8 cellular contexts compared by ENCODE assay signal in genomic region chr22:39311592-39312400, GRCh38. TPM values are rescaled to one million over a fixed set of nuclear protein-coding genes. Genes with fewer than 3 reads are reported as not detected.
DNase-seq lines count a peak whose midpoint lies in the region; ATAC-seq and TF ChIP-seq lines count a peak whose summit lies in the region.
"Had no signal": no experiment of that assay in that cellular context is flagged by ENCODE, and none has a peak within 500 bp of the region (broad histone marks: within the 10 kb centered on the region; RNA-seq: fewer than 3 reads in every experiment).

No MANE protein-coding gene starts in this region.

- peak; percentile 62 for DNase-seq in Daoy (ENCODE audit: low read depth)
- DNase-seq in WTC11 (ENCODE audit: low spot score) = no peak
- no peak for DNase-seq in mesothelial cell of epicardium (ENCODE audit: low spot score in 2 of 2, unreplicated experiment in 2 of 2)
- DNase-seq in esophagus muscularis mucosa (ENCODE audit: extremely low spot score) = no peak
- no peak for DNase-seq in NCI-H446 (lab: John Stamatoyannopoulos, UW)

- peaks cover 21 to 69% of the 10 kb centered on the region in 2 experiments for H3K36me3 ChIP-seq in HEK293 (ENCODE audit: control insufficient read depth in 2 of 2, insufficient read depth in 1 of 2, low read length in 2 of 2)
- H3K36me3 ChIP-seq in esophagus muscularis mucosa = peaks cover 50 to 55% (median 54%) of the 10 kb centered on the region in 4 donors

- no peaks in the 10 kb centered on the region for H3K9me3 Mint-ChIP-seq in WTC11
- no peaks in the 10 kb centered on the region for H3K9me3 Mint-ChIP-seq in mesothelial cell of epicardium

- POLR2A ChIA-PET in HEK293 (lab: Yijun Ruan, JAX) = interaction anchor here (0.5 to 4.7 kb wide), 40 partner anchors 7 to 388 kb away, joined by 3 to 93 read pairs (median 5); partner anchors contain the start of genes ATF4, CBX7, MIEF1 and PDGFB
- POLR2A ChIA-PET in WTC11 (lab: Charles Lee) = interaction anchor here (0.6 to 4.1 kb wide), 15 partner anchors 7 to 217 kb away, joined by 3 to 31 read pairs (median 4); partner anchors contain the start of genes ATF4 and RPL3

- H3K9me3 ChIP-seq in HEK293 (ENCODE audit: control insufficient read depth, insufficient read depth, low read depth, low read length) (no peaks in the 10 kb centered on the region), esophagus muscularis mucosa (no peaks in the 10 kb centered on the region)
- H3K9me3 ChIP-seq: stomach had no signal

- H3K27me3 ChIP-seq in esophagus muscularis mucosa = no peaks in the 10 kb centered on the region
- H3K27me3 ChIP-seq: stomach had no signal

- TF ChIP-seq CTCF in HEK293 (tag by site-specific recombination; IDR thresholded peaks at IDR 0.05) (no peak), WTC11 (IDR thresholded peaks at IDR 0.05) (no peak), mesothelial cell of epicardium (IDR thresholded peaks at IDR 0.05; ENCODE audit: unreplicated experiment) (no peak), esophagus muscularis mucosa (IDR thresholded peaks at IDR 0.05) (no peak)

- H3K27ac Mint-ChIP-seq in WTC11 = peak overlapping the region; percentile 96
- H3K27ac Mint-ChIP-seq in mesothelial cell of epicardium = peak overlapping the region; percentile 37

- H3K27ac ChIP-seq in HEK293 (ENCODE audit: extremely low read depth, low read depth, low read length) (no peak overlapping the region), esophagus muscularis mucosa (replicated peaks in 1 of 4) (no peak overlapping the region)

- CTCF ChIA-PET in HEK293 (lab: Yijun Ruan, JAX) = interaction anchor here (0.6 to 2.9 kb wide), 38 partner anchors 8 to 442 kb away, joined by 3 to 48 read pairs (median 4); partner anchors contain the start of genes APOBEC3B, PDGFB and RPL3
- CTCF ChIA-PET in WTC11 (lab: Charles Lee) = interaction anchor here (0.6 to 4.0 kb wide), 53 partner anchors 8 to 543 kb away, joined by 3 to 66 read pairs (median 4); partner anchors contain the start of genes APOBEC3D, CBX7, MIEF1 and PDGFB

- H3K4me1 Mint-ChIP-seq in WTC11 = peaks cover 59% of the 10 kb centered on the region
- H3K4me1 Mint-ChIP-seq in mesothelial cell of epicardium = peaks cover 33% of the 10 kb centered on the region

- H3K4me3 Mint-ChIP-seq in WTC11 = no peak overlapping the region
- H3K4me3 Mint-ChIP-seq in mesothelial cell of epicardium = no peak overlapping the region

- H3K27me3 Mint-ChIP-seq in WTC11 (ENCODE audit: low read depth) (no peaks in the 10 kb centered on the region), mesothelial cell of epicardium (ENCODE audit: low read depth) (no peaks in the 10 kb centered on the region)

- intact Hi-C loops in esophagus muscularis mucosa (cut with DNase I) = loop anchor here (2.0 kb wide), 1 partner anchor 141 kb away; no protein-coding TSS in a partner anchor

- H3K36me3 Mint-ChIP-seq in WTC11 (peaks cover 56% of the 10 kb centered on the region), mesothelial cell of epicardium (peaks cover 33% of the 10 kb centered on the region)

- H3K4me1 ChIP-seq in HEK293 (ENCODE audit: control insufficient read depth, insufficient read depth, low read length) (no peaks in the 10 kb centered on the region), esophagus muscularis mucosa (peaks cover 36 to 71% (median 59%) of the 10 kb centered on the region in 4 donors)

- H3K4me3 ChIP-seq in HEK293 (ENCODE audit: low read depth, low read length) (no peak overlapping the region), esophagus muscularis mucosa (no peak overlapping the region)
- H3K4me3 ChIP-seq: stomach had no signal

- no peak for TF ChIP-seq POLR2A in esophagus muscularis mucosa (IDR thresholded peaks at IDR 0.05; ENCODE audit: low read depth)

- no peak for TF ChIP-seq EP300 in esophagus muscularis mucosa (IDR thresholded peaks at IDR 0.05)

- ATAC-seq in WTC11 = peak; percentile 0
- ATAC-seq in GM21786 (IDR thresholded peaks at IDR 0.05; ENCODE audit: unreplicated experiment) = no peak

- WGBS in esophagus muscularis mucosa = 84% methylated on average over 11 of the region's 19 CpGs

TF ChIP-seq in HEK293, 187 proteins besides CTCF, POLR2A, EP300 and RAD21 (continues in another document):
- peak; percentile 6; the same call in 1 of the 2 replicates for TF ChIP-seq IKZF3 (tag by site-specific recombination; IDR thresholded peaks at IDR 0.05)
- TF ChIP-seq INSM2 (tag by site-specific recombination; IDR thresholded peaks at IDR 0.05) = peak; percentile 4; the same call in 1 of the 2 replicates
- no peak for TF ChIP-seq SALL2 (tag by site-specific recombination; IDR thresholded peaks at IDR 0.05; ENCODE audit: borderline replicate concordance)
- no peak for TF ChIP-seq ZNF366 (tag by site-specific recombination; conservative IDR thresholded peaks at IDR 0.05)
- peak; percentile 30; the same call in 1 of the 2 replicates for TF ChIP-seq BCL11B (tag by site-specific recombination; IDR thresholded peaks at IDR 0.05; ENCODE audit: low read depth)
- TF ChIP-seq ZNF157 (tag by site-specific recombination; IDR thresholded peaks at IDR 0.05) = no peak

TF ChIP-seq in WTC11, 78 proteins besides CTCF, POLR2A, EP300 and RAD21 (continues in another document):
- TF ChIP-seq ZNF121 (CRISPR knock-in tag; IDR thresholded peaks at IDR 0.05) = no peak
- TF ChIP-seq ZMAT4 (CRISPR knock-in tag; IDR thresholded peaks at IDR 0.05) = 0 out of 2 replicates have a peak, but pooled peaks have one; percentile 4
- 0 out of 2 replicates have a peak, but pooled peaks have one; percentile 29 for TF ChIP-seq E2F1 (CRISPR knock-in tag; IDR thresholded peaks at IDR 0.05)
- TF ChIP-seq, protein P1, sequence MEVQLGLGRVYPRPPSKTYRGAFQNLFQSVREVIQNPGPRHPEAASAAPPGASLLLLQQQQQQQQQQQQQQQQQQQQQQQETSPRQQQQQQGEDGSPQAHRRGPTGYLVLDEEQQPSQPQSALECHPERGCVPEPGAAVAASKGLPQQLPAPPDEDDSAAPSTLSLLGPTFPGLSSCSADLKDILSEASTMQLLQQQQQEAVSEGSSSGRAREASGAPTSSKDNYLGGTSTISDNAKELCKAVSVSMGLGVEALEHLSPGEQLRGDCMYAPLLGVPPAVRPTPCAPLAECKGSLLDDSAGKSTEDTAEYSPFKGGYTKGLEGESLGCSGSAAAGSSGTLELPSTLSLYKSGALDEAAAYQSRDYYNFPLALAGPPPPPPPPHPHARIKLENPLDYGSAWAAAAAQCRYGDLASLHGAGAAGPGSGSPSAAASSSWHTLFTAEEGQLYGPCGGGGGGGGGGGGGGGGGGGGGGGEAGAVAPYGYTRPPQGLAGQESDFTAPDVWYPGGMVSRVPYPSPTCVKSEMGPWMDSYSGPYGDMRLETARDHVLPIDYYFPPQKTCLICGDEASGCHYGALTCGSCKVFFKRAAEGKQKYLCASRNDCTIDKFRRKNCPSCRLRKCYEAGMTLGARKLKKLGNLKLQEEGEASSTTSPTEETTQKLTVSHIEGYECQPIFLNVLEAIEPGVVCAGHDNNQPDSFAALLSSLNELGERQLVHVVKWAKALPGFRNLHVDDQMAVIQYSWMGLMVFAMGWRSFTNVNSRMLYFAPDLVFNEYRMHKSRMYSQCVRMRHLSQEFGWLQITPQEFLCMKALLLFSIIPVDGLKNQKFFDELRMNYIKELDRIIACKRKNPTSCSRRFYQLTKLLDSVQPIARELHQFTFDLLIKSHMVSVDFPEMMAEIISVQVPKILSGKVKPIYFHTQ (CRISPR knock-in tag; IDR thresholded peaks at IDR 0.05) = peak; percentile 94
- TF ChIP-seq MXD4 (CRISPR knock-in tag; IDR thresholded peaks at IDR 0.05; ENCODE audit: borderline replicate concordance) = no peak
- no peak for TF ChIP-seq NR3C1 (CRISPR knock-in tag; conservative IDR thresholded peaks at IDR 0.05; ENCODE audit: low read depth)
- TF ChIP-seq, protein P2, sequence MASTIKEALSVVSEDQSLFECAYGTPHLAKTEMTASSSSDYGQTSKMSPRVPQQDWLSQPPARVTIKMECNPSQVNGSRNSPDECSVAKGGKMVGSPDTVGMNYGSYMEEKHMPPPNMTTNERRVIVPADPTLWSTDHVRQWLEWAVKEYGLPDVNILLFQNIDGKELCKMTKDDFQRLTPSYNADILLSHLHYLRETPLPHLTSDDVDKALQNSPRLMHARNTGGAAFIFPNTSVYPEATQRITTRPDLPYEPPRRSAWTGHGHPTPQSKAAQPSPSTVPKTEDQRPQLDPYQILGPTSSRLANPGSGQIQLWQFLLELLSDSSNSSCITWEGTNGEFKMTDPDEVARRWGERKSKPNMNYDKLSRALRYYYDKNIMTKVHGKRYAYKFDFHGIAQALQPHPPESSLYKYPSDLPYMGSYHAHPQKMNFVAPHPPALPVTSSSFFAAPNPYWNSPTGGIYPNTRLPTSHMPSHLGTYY (CRISPR knock-in tag; IDR thresholded peaks at IDR 0.05) = peak; percentile 97

RNA-seq across cellular contexts. Expression of gene RPL3, which starts 7.6 kb away (rescaled TPM):
- total RNA-seq in Daoy (2014; rRNA removed; shearing (Covaris generic)) = 2,011 and 2,060 TPM in 2 replicates
- total RNA-seq in WTC11 (2021) = 3,009 to 3,279 TPM (median 3,249 TPM) in 3 replicates
- total RNA-seq in mesothelial cell of epicardium = 2,423 to 2,513 TPM (median 2,494 TPM) in 3 replicates
- 1,000 to 10,000 TPM; 2,019 to 2,284 (median 2,183) TPM for total RNA-seq in esophagus muscularis mucosa

RNA-seq across cellular contexts. Expression of gene SYNGR1, which starts 38.0 kb away (rescaled TPM):
- total RNA-seq in Daoy (2014; rRNA removed; shearing (Covaris generic)) = 1.4 and 2.7 TPM in 2 replicates
- total RNA-seq in WTC11 (2021) = 26.5 to 35.3 TPM (median 28.7 TPM) in 3 replicates
- 37.4 to 38.9 TPM (median 38.9 TPM) in 3 replicates for total RNA-seq in mesothelial cell of epicardium
- 10 to 100 TPM; 14.4 to 29.4 (median 24.0) TPM for total RNA-seq in esophagus muscularis mucosa
